21 cellular contexts compared by ENCODE assay signal in genomic region chr16:63890723-63891122, GRCh38.
"Had no signal": no experiment of that assay in that cellular context is flagged by ENCODE, and none has a peak within 500 bp of the region (broad histone marks: within the 10 kb centered on the region; RNA-seq: fewer than 3 reads in every experiment).

No MANE protein-coding gene starts in this region.

- H3K4me3 ChIP-seq: colonic mucosa, esophagus squamous epithelium, gastrocnemius medialis, heart right ventricle, left lung, lower lobe of right lung, mucosa of descending colon had no signal

- FAIRE-seq: endometrium, islet of Langerhans, keratinocyte had no signal

- DNase-seq: cortex of kidney; effector CD8-positive, alpha-beta T cell; effector memory CD8-positive, alpha-beta T cell; endodermal cell; erythroblast; esophagus squamous epithelium; foreskin melanocyte; gastrocnemius medialis; glutamatergic neuron; head of caudate nucleus; left lung; left ventricle myocardium superior; lower lobe of right lung; naive B cell had no signal

- H3K27me3 ChIP-seq: colonic mucosa, esophagus squamous epithelium, gastrocnemius medialis, heart right ventricle, left lung had no signal

- ATAC-seq: effector memory CD8-positive, alpha-beta T cell had no signal

- H3K27ac ChIP-seq: colonic mucosa, epithelial cell of prostate, esophagus squamous epithelium, gastrocnemius medialis, left lung, lower lobe of right lung had no signal

- H3K36me3 ChIP-seq: colonic mucosa, esophagus squamous epithelium, gastrocnemius medialis, heart right ventricle, left lung, lower lobe of right lung had no signal

- H3K9me3 ChIP-seq: colonic mucosa, esophagus squamous epithelium, gastrocnemius medialis, left lung, lower lobe of right lung, mucosa of descending colon had no signal

- H3K4me1 ChIP-seq: colonic mucosa, gastrocnemius medialis, left lung, lower lobe of right lung had no signal
